ENCODE assay signal across 23 cellular contexts in genomic region chr15:28265334-28266019, GRCh38. TPM values are rescaled to one million over a fixed set of nuclear protein-coding genes. Genes with fewer than 3 reads are reported as not detected.
DNase-seq lines count a peak whose midpoint lies in the region; ATAC-seq, FAIRE-seq and TF ChIP-seq lines count a peak whose summit lies in the region.
"Had no signal": no experiment of that assay in that cellular context is flagged by ENCODE, and none has a peak within 500 bp of the region (broad histone marks: within the 10 kb centered on the region; RNA-seq: fewer than 3 reads in every experiment).

No MANE protein-coding gene starts in this region.

- peak overlapping the region in 5 of 6 donors; percentile 12 to 74 (median 47) for H3K27ac Mint-ChIP-seq in naive B cell
- H3K27ac Mint-ChIP-seq in naive thymus-derived CD8-positive, alpha-beta T cell = no peak overlapping the region

- H3K27ac ChIP-seq in K562 (ENCODE audit: extremely low read depth, low read depth, low read length) (no peak overlapping the region), suprapubic skin (no peak overlapping the region)
- H3K27ac ChIP-seq: 22Rv1, KMS-11 had no signal

- POLR2A ChIA-PET in K562 (lab: Yijun Ruan, JAX) = no interaction called here
- POLR2A ChIA-PET in naive thymus-derived CD8-positive, alpha-beta T cell (lab: Charles Lee) = no interaction called here

- TF ChIP-seq RAD21 in K562 (CRISPR knock-in tag; conservative IDR thresholded peaks at IDR 0.05 in 1 of 2, IDR thresholded peaks at IDR 0.05 in 1 of 2) = no peak

- peaks cover 46 to 51% of the 10 kb centered on the region in 2 donors for H3K36me3 Mint-ChIP-seq in naive B cell
- H3K36me3 Mint-ChIP-seq in naive thymus-derived CD8-positive, alpha-beta T cell = peaks cover 5 to 94% (median 46%) of the 10 kb centered on the region in 3 donors

- H3K9me3 ChIP-seq in K562 (replicated peaks; ENCODE audit: control insufficient read depth, insufficient read depth, low read depth, low read length) (no peaks in the 10 kb centered on the region), suprapubic skin (no peaks in the 10 kb centered on the region)

- no peak for TF ChIP-seq EP300 in K562 (IDR thresholded peaks at IDR 0.05; ENCODE audit: low read length)
- TF ChIP-seq EP300 in suprapubic skin (IDR thresholded peaks at IDR 0.05) = no peak

- H4K20me1 ChIP-seq in K562 (replicated peaks; ENCODE audit: control insufficient read depth, insufficient read depth, low read length) = no peaks in the 10 kb centered on the region; the same call in 1 of the 2 replicates

- H3K79me2 ChIP-seq in K562 (ENCODE audit: control insufficient read depth, insufficient read depth, low read length) = peaks cover 35% of the 10 kb centered on the region; the same call in 2 of the 3 replicates

- 94% methylated on average over 22 of the region's 29 CpGs for WGBS in K562 (ENCODE audit: insufficient coverage, low coverage, missing lambda C conversion rate)
- 89% methylated on average over 28 of the region's 29 CpGs for WGBS in suprapubic skin

- TF ChIP-seq POLR2A in K562 (conservative IDR thresholded peaks at IDR 0.05) (no peak), suprapubic skin (IDR thresholded peaks at IDR 0.05) (no peak)

- FAIRE-seq in K562 (lab: Jason Lieb, UNC) = no peak
- FAIRE-seq: GM18507, H1 had no signal

- H3K27me3 Mint-ChIP-seq in naive B cell = no peaks in the 10 kb centered on the region
- no peaks in the 10 kb centered on the region for H3K27me3 Mint-ChIP-seq in naive thymus-derived CD8-positive, alpha-beta T cell

- CTCF ChIA-PET in K562 (lab: Yijun Ruan, JAX; ENCODE audit: low intra/inter-chr PET ratio) = no interaction called here

- H2AFZ ChIP-seq in K562 (ENCODE audit: low read depth, low read length) = no peak overlapping the region

- H3K36me3 ChIP-seq in K562 (ENCODE audit: control insufficient read depth, insufficient read depth, low read length) = peaks cover 93% of the 10 kb centered on the region
- peaks cover 76% of the 10 kb centered on the region for H3K36me3 ChIP-seq in suprapubic skin

- no peak overlapping the region for H3K9ac ChIP-seq in K562 (ENCODE audit: insufficient read depth in 1 of 2, low read depth in 2 of 2, low read length in 2 of 2)
- H3K9ac ChIP-seq: KMS-11 had no signal

- TF ChIP-seq CTCF in K562 (IDR thresholded peaks at IDR 0.05 in 2 of 3, conservative IDR thresholded peaks at IDR 0.05 in 1 of 3; ENCODE audit: insufficient read depth in 2 of 3, low read depth in 1 of 3, low read length in 3 of 3) (no peak), suprapubic skin (IDR thresholded peaks at IDR 0.05) (no peak)

- H3K9me3 Mint-ChIP-seq in naive B cell = no peaks in the 10 kb centered on the region
- no peaks in the 10 kb centered on the region for H3K9me3 Mint-ChIP-seq in naive thymus-derived CD8-positive, alpha-beta T cell

- in situ Hi-C loops in K562 (cut with MboI) = no loop called here

- H3K4me1 Mint-ChIP-seq in naive B cell = peaks cover 8 to 24% (median 20%) of the 10 kb centered on the region in 3 donors
- peaks cover 6 to 22% (median 10%) of the 10 kb centered on the region in 4 donors for H3K4me1 Mint-ChIP-seq in naive thymus-derived CD8-positive, alpha-beta T cell

- intact Hi-C loops in Right ventricle myocardium inferior (cut with DNase I) = no loop called here
- intact Hi-C loops in left ventricle myocardium superior (cut with micrococcal nuclease) = no loop called here
- intact Hi-C loops in K562 (cut with micrococcal nuclease) = no loop called here

- DNase-seq in Right ventricle myocardium inferior (ENCODE audit: missing footprints) (peak; percentile 64), left ventricle myocardium superior (no peak), K562 (ENCODE audit: extremely low read depth in 1 of 4, low spot score in 3 of 4) (no peak), naive B cell (no peak), retina (no peak), T-helper 9 cell (no peak), suprapubic skin (ENCODE audit: low spot score in 2 of 2) (no peak)
- no peak for DNase-seq in naive thymus-derived CD8-positive, alpha-beta T cell
- DNase-seq: Calu3, DMS79 treated with DMSO at 0.1 percent for 48 hours, GF-D8, HCEC 1CT, IMR-90, MM.1S, NCI-H2029 treated with DMSO at 0.1 percent for 48 hours, NCI-H2227 treated with DMSO at 0.1 percent for 48 hours, NCI-H526 treated with DMSO at 0.1 percent for 48 hours, RPMI8226, SHP77 had no signal

- H3K27me3 ChIP-seq in K562 (ENCODE audit: control insufficient read depth in 2 of 2, insufficient read depth in 2 of 2, low read length in 2 of 2) (no peaks in the 10 kb centered on the region), suprapubic skin (no peaks in the 10 kb centered on the region)

- peak overlapping the region in 2 of 8 donors; percentile 65 to 72 for H3K4me3 Mint-ChIP-seq in naive B cell
- no peak overlapping the region for H3K4me3 Mint-ChIP-seq in naive thymus-derived CD8-positive, alpha-beta T cell

- H3K4me3 ChIP-seq in K562 (no peak overlapping the region), suprapubic skin (no peak overlapping the region)

- no peak overlapping the region for H3K4me2 ChIP-seq in K562 (ENCODE audit: insufficient read depth, low read length)
- H3K4me2 ChIP-seq: KMS-11 had no signal

- H3K4me1 ChIP-seq in K562 (replicated peaks in 1 of 2; ENCODE audit: control insufficient read depth in 2 of 2, insufficient read depth in 2 of 2, low read length in 2 of 2) (no peaks in the 10 kb centered on the region; a peak in 1 of 5 replicates), suprapubic skin (no peaks in the 10 kb centered on the region)

- no peaks in the 10 kb centered on the region for H3K9me1 ChIP-seq in K562 (ENCODE audit: control insufficient read depth, insufficient read depth, low read length)

- ATAC-seq in Right ventricle myocardium inferior = no peak
- ATAC-seq in left ventricle myocardium superior = no peak
- no peak for ATAC-seq in K562
- peak in 1 of 2 donors; percentile 11 for ATAC-seq in naive B cell (ENCODE audit: low read depth in 2 of 2)
- ATAC-seq in naive thymus-derived CD8-positive, alpha-beta T cell = no peak

- no TSS peak for BruUV-seq in K562 (replicated peaks; lab: Mats Ljungman, UMichigan)

TF ChIP-seq in K562, 482 proteins besides CTCF, POLR2A, EP300 and RAD21:
- TF ChIP-seq PYGO2 (tag; IDR thresholded peaks at IDR 0.05) = no peak
- TF ChIP-seq NFE2 (IDR thresholded peaks at IDR 0.05; ENCODE audit: low read depth) = no peak
- peak; percentile 43 for TF ChIP-seq POLR2G (IDR thresholded peaks at IDR 0.05; ENCODE audit: low read depth, low read length)
- no peak for TF ChIP-seq ZNF280A (IDR thresholded peaks at IDR 0.05; ENCODE audit: low read depth, partially characterized antibody)
- TF ChIP-seq RBM34 (IDR thresholded peaks at IDR 0.05; ENCODE audit: borderline replicate concordance, insufficient read depth, low read length) = no peak
- TF ChIP-seq CGGBP1 (CRISPR knock-in tag; IDR thresholded peaks at IDR 0.05) = no peak

RNA-seq across cellular contexts. Expression of gene HERC2, which starts 56.5 kb away (rescaled TPM):
- 39.0 TPM for total RNA-seq in Right ventricle myocardium inferior
- 44.3 TPM for total RNA-seq in left ventricle myocardium superior
- total RNA-seq in K562 (2011; cell fraction: chromatin; rRNA removed; ENCODE audit: low replicate concordance) = 310 and 316 TPM in 2 replicates
- 158 and 162 TPM in 2 replicates for total RNA-seq in K562 (2011; cell fraction: nucleolus; rRNA removed)
- total RNA-seq in K562 (2011; cell fraction: nucleoplasm; rRNA removed) = 170 and 175 TPM in 2 replicates
- total RNA-seq in K562 (2014; rRNA removed) = 41.0 and 54.1 TPM in 2 replicates
- 48.0 and 52.5 TPM in 2 replicates for total RNA-seq in K562 (2014; rRNA removed; fragmentation: Illumina TruSeq; extraction: Trizol)
- total RNA-seq in K562 (2015; rRNA removed; fragmentation: Illumina TruSeq; extraction: Trizol) = 37.5 and 42.6 TPM in 2 replicates
- total RNA-seq in K562 (2021) = 66.2 and 76.9 TPM in 2 replicates
- 30.5 and 33.0 TPM in 2 replicates for polyA plus RNA-seq in K562 (2011; rRNA removed)
- 42.4 and 62.9 TPM in 2 replicates for polyA plus RNA-seq in K562 (2011; cell fraction: cytosol; rRNA removed)
- 132 and 181 TPM in 2 replicates for polyA plus RNA-seq in K562 (2011; cell fraction: nucleus; rRNA removed)
- polyA plus RNA-seq in K562 (2012) = 53.5 and 56.7 TPM in 2 replicates
- 60.7 and 84.0 TPM in 2 replicates for polyA plus RNA-seq in K562 (2014; fragmentation: Illumina TruSeq; extraction: Trizol)
- 10 to 100 TPM; 10.6 to 12.4 TPM for polyA plus RNA-seq in K562 (2014; fragmentation: Nextera tagmentation; extraction: Ambion mirVana)
- polyA plus RNA-seq in K562 (2014; rRNA removed) = 51.0 and 54.2 TPM in 2 replicates
- 48.8 and 53.7 TPM in 2 replicates for polyA minus RNA-seq in K562 (2011; rRNA and poly(A)+ RNA removed)
- polyA minus RNA-seq in K562 (2011; cell fraction: cytosol; rRNA and poly(A)+ RNA removed) = 53.5 and 57.5 TPM in 2 replicates
- 74.7 and 99.9 TPM in 2 replicates for polyA minus RNA-seq in K562 (2011; cell fraction: nucleus; rRNA and poly(A)+ RNA removed)
- polyA plus RNA-seq in naive B cell (ENCODE audit: low read depth in 6 of 6) = 10 to 100 TPM in 3 of 6 donors, 1 to 10 TPM in 3; 2.4 to 16.9 (median 9.7) TPM
- 10 to 100 TPM; 45.4 to 46.4 TPM for total RNA-seq in naive thymus-derived CD8-positive, alpha-beta T cell
- 10 to 100 TPM in 1 of 3 donors, 1 to 10 TPM in 2; 7.9 to 11.3 (median 8.8) TPM for polyA plus RNA-seq in naive thymus-derived CD8-positive, alpha-beta T cell
- total RNA-seq in suprapubic skin = 100 to 1,000 TPM in 1 of 4 donors, 10 to 100 TPM in 3; 45.2 to 111 (median 73.8) TPM

Comparison
In these comparisons a context has a peak if more than half of its experiments do, and no peak if none do; other contexts are left out.
1. H3K27ac Mint-ChIP-seq: peak in naive B cell (5 of 6); none in naive thymus-derived CD8-positive, alpha-beta T cell (0 of 10).